1 cellular context compared by ENCODE assay signal in the genomic region with DNA sequence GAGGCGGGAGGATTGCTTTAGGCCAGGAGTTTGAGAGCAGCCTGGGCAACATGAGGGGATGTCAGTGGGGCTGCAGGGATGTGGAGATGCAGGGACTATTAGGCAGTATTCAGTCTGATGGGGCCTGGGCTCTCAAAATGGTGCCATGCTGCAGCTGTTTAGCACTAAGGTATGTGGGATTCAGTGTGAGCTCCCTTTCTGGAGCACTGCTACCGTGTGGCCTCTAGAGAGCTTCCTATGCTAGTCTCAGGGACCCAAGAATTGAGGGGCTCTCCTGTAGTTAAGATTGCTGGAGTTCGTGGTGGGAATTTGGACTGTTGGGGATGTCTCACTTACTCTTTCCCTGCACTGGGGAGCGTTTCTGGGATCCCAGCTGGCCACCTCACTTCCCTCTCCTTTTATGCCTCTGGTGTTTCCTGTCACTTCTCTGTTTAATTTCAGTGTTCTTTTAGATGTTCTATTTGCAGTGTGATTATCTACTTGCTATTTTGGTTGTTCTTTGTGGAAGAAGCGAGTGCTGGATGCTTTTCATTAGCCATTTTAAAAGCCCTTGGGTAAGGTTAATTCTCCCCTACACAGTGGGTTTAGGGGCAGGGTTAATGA.
TF ChIP-seq lines count a peak whose summit lies in the region.

No MANE protein-coding gene starts in this region.

TF ChIP-seq in K562, 482 proteins besides CTCF, POLR2A, EP300 and RAD21:
- no peak for TF ChIP-seq NUFIP1 (IDR thresholded peaks at IDR 0.05; ENCODE audit: partially characterized antibody)
- TF ChIP-seq ZNF232 (CRISPR knock-in tag; IDR thresholded peaks at IDR 0.05) = peak; percentile 48; the same call in 1 of the 2 replicates
TF ChIP-seq in K562: peak in this region for 1.
